In the genomic region with DNA sequence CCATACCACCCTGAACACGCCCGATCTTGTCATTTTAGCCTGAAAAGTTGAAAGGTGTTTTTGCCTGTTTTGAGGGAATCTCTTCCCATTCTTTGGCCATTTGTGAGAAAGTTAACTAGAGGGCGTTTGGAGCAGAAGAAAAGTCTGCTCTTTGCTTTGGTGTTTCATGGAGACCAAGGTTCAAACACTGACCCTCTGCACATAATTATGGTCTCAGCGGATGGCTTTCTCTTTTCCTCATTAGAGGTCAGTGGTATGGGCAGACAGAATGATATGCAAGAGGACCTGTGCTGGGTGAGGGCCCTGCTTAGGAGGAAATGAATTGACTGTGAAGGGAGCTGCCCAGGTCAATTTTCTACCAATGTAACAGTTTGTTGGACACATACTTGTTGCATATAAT, we compare ENCODE assay signal across 26 cellular contexts.
DNase-seq lines count a peak whose midpoint lies in the region; ATAC-seq, FAIRE-seq and TF ChIP-seq lines count a peak whose summit lies in the region.
"Had no signal": no experiment of that assay in that cellular context is flagged by ENCODE, and none has a peak within 500 bp of the region (broad histone marks: within the 10 kb centered on the region; RNA-seq: fewer than 3 reads in every experiment).

No MANE protein-coding gene starts in this region.

- CTCF ChIA-PET in HepG2 (lab: Yijun Ruan, JAX; ENCODE audit: low intra/inter-chr PET ratio, low total read pairs), result no interaction called here
- CTCF ChIA-PET in K562 (lab: Yijun Ruan, JAX; ENCODE audit: low intra/inter-chr PET ratio), result no interaction called here
- CTCF ChIA-PET in activated naive CD4-positive, alpha-beta T cell treated with anti-CD3 and anti-CD28 coated beads for 36 hours (lab: Charles Lee), result no interaction called here

- DNase-seq in HepG2 (ENCODE audit: low spot score) (no peak), right lobe of liver (no peak), K562 (ENCODE audit: extremely low read depth in 1 of 4, low spot score in 3 of 4) (no peak), neural progenitor cell (ENCODE audit: low spot score) (no peak), NCI-H510A (lab: John Stamatoyannopoulos, UW) (no peak)
- no peak for DNase-seq in activated naive CD4-positive, alpha-beta T cell treated with anti-CD3 and anti-CD28 coated beads for 36 hours
- DNase-seq: 8988T; ACHN; AML-193; BE2C; CD4-positive, alpha-beta T cell; CD8-positive, alpha-beta memory T cell; DMS 273 treated with DMSO at 0.1 percent for 48 hours; DMS79; EL; GDM1; GOT3; H7; HFFc6 had no signal

- FAIRE-seq in HepG2 (lab: Jason Lieb, UNC) (peak; percentile 34), K562 (lab: Jason Lieb, UNC) (no peak)
- FAIRE-seq: A549, GM12878, GM19239 had no signal

- no peak for TF ChIP-seq RAD21 in HepG2 (CRISPR knock-in tag; IDR thresholded peaks at IDR 0.05)
- TF ChIP-seq RAD21 in K562 (CRISPR knock-in tag; conservative IDR thresholded peaks at IDR 0.05 in 1 of 2, IDR thresholded peaks at IDR 0.05 in 1 of 2), result no peak; a peak in 1 of 4 replicates

- no peak overlapping the region for H3K9ac ChIP-seq in HepG2 (ENCODE audit: insufficient read depth, low read depth, low read length)
- H3K9ac ChIP-seq in K562 (ENCODE audit: insufficient read depth in 1 of 2, low read depth in 2 of 2, low read length in 2 of 2), result no peak overlapping the region
- no peak overlapping the region for H3K9ac ChIP-seq in neural progenitor cell
- H3K9ac ChIP-seq: BLaER1 treated with 17β-estradiol and CSF1 and Interleukin-3, amounts not matched to agents 10 nM and 100 nM had no signal

- H3F3A ChIP-seq in neural progenitor cell (ENCODE audit: low read depth), result no peaks in the 10 kb centered on the region

- H3K27ac ChIP-seq in HepG2 (ENCODE audit: extremely low read length, insufficient read depth, low read length) (no peak overlapping the region), right lobe of liver (no peak overlapping the region), K562 (ENCODE audit: extremely low read depth, low read depth, low read length) (no peak overlapping the region), neural progenitor cell (no peak overlapping the region)
- H3K27ac ChIP-seq: A549; BLaER1 treated with 17β-estradiol and CSF1 and Interleukin-3, amounts not matched to agents 10 nM and 100 nM had no signal

- H4K20me1 ChIP-seq in HepG2 (ENCODE audit: insufficient read depth, low read length), result no peaks in the 10 kb centered on the region
- H4K20me1 ChIP-seq in K562 (replicated peaks; ENCODE audit: control insufficient read depth, insufficient read depth, low read length), result no peaks in the 10 kb centered on the region
- no peaks in the 10 kb centered on the region for H4K20me1 ChIP-seq in neural progenitor cell (ENCODE audit: low read depth)
- H4K20me1 ChIP-seq: BLaER1 treated with 17β-estradiol and CSF1 and Interleukin-3, amounts not matched to agents 10 nM and 100 nM had no signal

- H3K4me1 ChIP-seq in HepG2 (ENCODE audit: insufficient read depth, low read length), result peaks cover 15% of the 10 kb centered on the region
- peaks cover 0 to 16% (median 0%) of the 10 kb centered on the region in 4 donors for H3K4me1 ChIP-seq in right lobe of liver
- H3K4me1 ChIP-seq in K562 (replicated peaks in 1 of 2; ENCODE audit: control insufficient read depth in 2 of 2, insufficient read depth in 2 of 2, low read length in 2 of 2), result peaks cover 0 to 6% of the 10 kb centered on the region in 2 experiments; a peak in 2 of 5 replicates
- no peaks in the 10 kb centered on the region for H3K4me1 ChIP-seq in neural progenitor cell
- H3K4me1 ChIP-seq: BE2C; BLaER1 treated with 17β-estradiol and CSF1 and Interleukin-3, amounts not matched to agents 10 nM and 100 nM had no signal

- no peak overlapping the region for H3K4me2 ChIP-seq in HepG2 (ENCODE audit: low read depth, low read length)
- no peak overlapping the region for H3K4me2 ChIP-seq in K562 (ENCODE audit: insufficient read depth, low read length)
- no peak overlapping the region for H3K4me2 ChIP-seq in neural progenitor cell
- H3K4me2 ChIP-seq: A549; BLaER1 treated with 17β-estradiol and CSF1 and Interleukin-3, amounts not matched to agents 10 nM and 100 nM had no signal

- in situ Hi-C loops in HepG2 (cut with HindIII; ENCODE audit: extremely low pct_ligation_motif_present, low pct_unique_long_range_greater_than_20kb) (loop anchor here (25.0 kb wide), 2 partner anchors 378 to 603 kb away; no protein-coding TSS in a partner anchor), K562 (cut with MboI) (no loop called here)

- TF ChIP-seq POLR2A in HepG2 (IDR thresholded peaks at IDR 0.05; ENCODE audit: insufficient read depth in 1 of 2, low read depth in 2 of 2, low read length in 2 of 2), result no peak
- no peak for TF ChIP-seq POLR2A in right lobe of liver (IDR thresholded peaks at IDR 0.05)
- no peak for TF ChIP-seq POLR2A in K562 (conservative IDR thresholded peaks at IDR 0.05)

- BruUV-seq in HepG2 (replicated peaks; lab: Mats Ljungman, UMichigan) (no TSS peak), K562 (replicated peaks; lab: Mats Ljungman, UMichigan) (no TSS peak)

- H3K9me1 ChIP-seq in K562 (ENCODE audit: control insufficient read depth, insufficient read depth, low read length), result no peaks in the 10 kb centered on the region

- no peaks in the 10 kb centered on the region for H3K9me3 ChIP-seq in HepG2 (ENCODE audit: low read length)
- H3K9me3 ChIP-seq in right lobe of liver, result no peaks in the 10 kb centered on the region
- no peaks in the 10 kb centered on the region for H3K9me3 ChIP-seq in K562 (replicated peaks; ENCODE audit: control insufficient read depth, insufficient read depth, low read depth, low read length)
- H3K9me3 ChIP-seq in neural progenitor cell (ENCODE audit: low read depth), result no peaks in the 10 kb centered on the region
- H3K9me3 ChIP-seq: A549; BE2C; BLaER1 treated with 17β-estradiol and CSF1 and Interleukin-3, amounts not matched to agents 10 nM and 100 nM had no signal

- no peak overlapping the region for H3K27ac Mint-ChIP-seq in neural progenitor cell
- no peak overlapping the region for H3K27ac Mint-ChIP-seq in activated naive CD4-positive, alpha-beta T cell treated with anti-CD3 and anti-CD28 coated beads for 36 hours
- H3K27ac Mint-ChIP-seq: CD14-positive monocyte; CD4-positive, alpha-beta T cell; CD8-positive, alpha-beta memory T cell; HFFc6 had no signal

- H3K36me3 Mint-ChIP-seq in neural progenitor cell, result no peaks in the 10 kb centered on the region
- no peaks in the 10 kb centered on the region for H3K36me3 Mint-ChIP-seq in activated naive CD4-positive, alpha-beta T cell treated with anti-CD3 and anti-CD28 coated beads for 36 hours (ENCODE audit: low read depth)
- H3K36me3 Mint-ChIP-seq: CD14-positive monocyte; CD8-positive, alpha-beta memory T cell had no signal

- 47% methylated on average over 4 of the region's 4 CpGs for WGBS in HepG2 (ENCODE audit: low lambda C conversion rate)
- 80% methylated on average over 4 of the region's 4 CpGs for whole genome bisulfite sequencing in right lobe of liver (ENCODE audit: insufficient coverage, low coverage, low lambda C conversion rate, missing lambda C conversion rate)
- WGBS in K562 (ENCODE audit: insufficient coverage, low coverage, missing lambda C conversion rate), result 36% methylated on average over 4 of the region's 4 CpGs

- H3K79me2 ChIP-seq in HepG2 (ENCODE audit: insufficient read depth, low read length) (no peaks in the 10 kb centered on the region), K562 (ENCODE audit: control insufficient read depth, insufficient read depth, low read length) (no peaks in the 10 kb centered on the region), neural progenitor cell (ENCODE audit: low read depth) (no peaks in the 10 kb centered on the region)

- no peak overlapping the region for H3K4me3 ChIP-seq in HepG2 (replicated peaks in 1 of 3; ENCODE audit: insufficient read depth in 1 of 3, low read depth in 2 of 3, low read length in 3 of 3)
- no peak overlapping the region for H3K4me3 ChIP-seq in right lobe of liver
- H3K4me3 ChIP-seq in K562, result no peak overlapping the region
- no peak overlapping the region for H3K4me3 ChIP-seq in neural progenitor cell
- H3K4me3 ChIP-seq: A549; BLaER1 treated with 17β-estradiol and CSF1 and Interleukin-3, amounts not matched to agents 10 nM and 100 nM; GM12878 had no signal

- peak; percentile 56 for ATAC-seq in HepG2
- no peak for ATAC-seq in right lobe of liver
- no peak for ATAC-seq in K562
- no peak for ATAC-seq in GM19452 (IDR thresholded peaks at IDR 0.05; ENCODE audit: unreplicated experiment)
- ATAC-seq: A549, GM12878, HCT116 had no signal

- no peaks in the 10 kb centered on the region for H3K36me3 ChIP-seq in HepG2 (replicated peaks in 1 of 2; ENCODE audit: control insufficient read depth in 1 of 2, insufficient read depth in 2 of 2, low read length in 2 of 2)
- no peaks in the 10 kb centered on the region for H3K36me3 ChIP-seq in right lobe of liver
- H3K36me3 ChIP-seq in K562 (ENCODE audit: control insufficient read depth, insufficient read depth, low read length), result no peaks in the 10 kb centered on the region
- H3K36me3 ChIP-seq in neural progenitor cell, result no peaks in the 10 kb centered on the region
- H3K36me3 ChIP-seq: BE2C; BLaER1 treated with 17β-estradiol and CSF1 and Interleukin-3, amounts not matched to agents 10 nM and 100 nM had no signal

- intact Hi-C loops in HepG2 (cut with micrococcal nuclease; ENCODE audit: unreplicated experiment), result loop anchor here (10.0 kb wide), 1 partner anchor 190 kb away; no protein-coding TSS in a partner anchor
- intact Hi-C loops in right lobe of liver (cut with DNase I), result no loop called here
- intact Hi-C loops in K562 (cut with micrococcal nuclease), result no loop called here
- intact Hi-C loops in activated naive CD4-positive, alpha-beta T cell treated with anti-CD3 and anti-CD28 coated beads for 36 hours (cut with micrococcal nuclease), result loop anchor here (10.0 kb wide), 2 partner anchors 470 to 600 kb away; no protein-coding TSS in a partner anchor

- H3K9me3 Mint-ChIP-seq in neural progenitor cell, result peaks cover 2% of the 10 kb centered on the region
- no peaks in the 10 kb centered on the region for H3K9me3 Mint-ChIP-seq in activated naive CD4-positive, alpha-beta T cell treated with anti-CD3 and anti-CD28 coated beads for 36 hours
- H3K9me3 Mint-ChIP-seq: CD4-positive, alpha-beta T cell; CD8-positive, alpha-beta memory T cell; HFFc6 had no signal

- POLR2A ChIA-PET in HepG2 (lab: Yijun Ruan, JAX), result no interaction called here
- POLR2A ChIA-PET in K562 (lab: Yijun Ruan, JAX), result interaction anchor here (1.4 kb wide), 1 partner anchor 18 kb away, joined by 3 read pairs; no protein-coding TSS in a partner anchor

- H3K27me3 Mint-ChIP-seq in neural progenitor cell (ENCODE audit: insufficient read depth, low read depth), result no peaks in the 10 kb centered on the region
- peaks cover 4% of the 10 kb centered on the region for H3K27me3 Mint-ChIP-seq in activated naive CD4-positive, alpha-beta T cell treated with anti-CD3 and anti-CD28 coated beads for 36 hours (ENCODE audit: low read depth)

- H3K4me3 Mint-ChIP-seq in neural progenitor cell, result no peak overlapping the region
- H3K4me3 Mint-ChIP-seq in activated naive CD4-positive, alpha-beta T cell treated with anti-CD3 and anti-CD28 coated beads for 36 hours, result no peak overlapping the region
- H3K4me3 Mint-ChIP-seq: CD14-positive monocyte; CD4-positive, alpha-beta T cell; CD8-positive, alpha-beta memory T cell; HFFc6 had no signal

- H2AFZ ChIP-seq in HepG2 (ENCODE audit: low read length) (no peak overlapping the region), K562 (ENCODE audit: low read depth, low read length) (peak overlapping the region; percentile 61), neural progenitor cell (replicated peaks) (peak overlapping the region; percentile 4)

- TF ChIP-seq EP300 in HepG2 (IDR thresholded peaks at IDR 0.05; ENCODE audit: low read depth in 2 of 2, low read length in 2 of 2) (no peak), HepG2 (CRISPR knock-in tag; IDR thresholded peaks at IDR 0.05; ENCODE audit: borderline replicate concordance) (no peak), K562 (IDR thresholded peaks at IDR 0.05; ENCODE audit: low read length) (no peak)

- TF ChIP-seq CTCF in HepG2 (CRISPR knock-in tag; IDR thresholded peaks at IDR 0.05) (no peak), right lobe of liver (IDR thresholded peaks at IDR 0.05) (no peak), K562 (IDR thresholded peaks at IDR 0.05 in 2 of 3, conservative IDR thresholded peaks at IDR 0.05 in 1 of 3; ENCODE audit: insufficient read depth in 2 of 3, low read depth in 1 of 3, low read length in 3 of 3) (0 out of 6 replicates have a peak, but pooled peaks of 1 of the 3 experiments have one; percentile 1), neural progenitor cell (IDR thresholded peaks at IDR 0.05) (no peak)

- H3K27me3 ChIP-seq in HepG2 (ENCODE audit: control insufficient read depth in 1 of 2, insufficient read depth in 2 of 2, low read length in 2 of 2) (no peaks in the 10 kb centered on the region), right lobe of liver (no peaks in the 10 kb centered on the region), K562 (ENCODE audit: control insufficient read depth in 2 of 2, insufficient read depth in 2 of 2, low read length in 2 of 2) (no peaks in the 10 kb centered on the region), neural progenitor cell (no peaks in the 10 kb centered on the region)
- H3K27me3 ChIP-seq: BE2C; BLaER1 treated with 17β-estradiol and CSF1 and Interleukin-3, amounts not matched to agents 10 nM and 100 nM had no signal

- peaks cover 4% of the 10 kb centered on the region for H3K4me1 Mint-ChIP-seq in neural progenitor cell
- H3K4me1 Mint-ChIP-seq in activated naive CD4-positive, alpha-beta T cell treated with anti-CD3 and anti-CD28 coated beads for 36 hours (ENCODE audit: low read depth), result peaks cover 7% of the 10 kb centered on the region

Comparison
In these comparisons a context has a peak if more than half of its experiments do, and no peak if none do; other contexts are left out.
1. intact Hi-C loops: an anchor here in HepG2 (10.0 kb wide) and activated naive CD4-positive, alpha-beta T cell treated with anti-CD3 and anti-CD28 coated beads for 36 hours (10.0 kb wide); none called in right lobe of liver and K562.
2. Of the 241 proteins assayed by ChIP-seq in both HepG2 and K562: peak only in HepG2: STAG1; only in K562: none; in both: none; in neither: 239; mixed calls (peak in some experiments, not most) for 1.